Comparison of ENCODE assay signal across 1 cellular context in the genomic region with DNA sequence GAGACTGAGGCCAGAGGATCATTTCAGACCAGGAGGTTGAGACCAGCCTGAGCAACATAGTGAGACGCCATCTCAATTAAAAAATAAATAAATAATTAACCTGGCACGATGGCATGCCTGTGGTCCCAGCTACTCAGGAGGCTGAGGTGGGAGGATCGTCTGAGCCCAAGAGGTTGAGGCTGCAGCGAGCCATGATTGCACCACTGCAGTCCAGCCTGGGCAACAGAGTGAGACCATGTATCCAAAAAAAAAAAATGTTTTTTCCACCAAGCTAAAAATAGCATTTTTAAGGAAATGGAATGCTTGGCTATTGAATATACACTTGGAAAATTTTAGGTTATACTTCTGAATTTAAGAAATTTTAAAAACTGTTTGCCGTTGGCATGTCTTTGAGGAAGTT.
TF ChIP-seq lines count a peak whose summit lies in the region.

No MANE protein-coding gene starts in this region.

TF ChIP-seq in K562, 482 proteins besides CTCF, POLR2A, EP300 and RAD21:
- TF ChIP-seq MXI1 (IDR thresholded peaks at IDR 0.05; ENCODE audit: low read depth, low read length), result no peak
- no peak for TF ChIP-seq ILF3 (IDR thresholded peaks at IDR 0.05; ENCODE audit: borderline replicate concordance)
- TF ChIP-seq, protein P1, sequence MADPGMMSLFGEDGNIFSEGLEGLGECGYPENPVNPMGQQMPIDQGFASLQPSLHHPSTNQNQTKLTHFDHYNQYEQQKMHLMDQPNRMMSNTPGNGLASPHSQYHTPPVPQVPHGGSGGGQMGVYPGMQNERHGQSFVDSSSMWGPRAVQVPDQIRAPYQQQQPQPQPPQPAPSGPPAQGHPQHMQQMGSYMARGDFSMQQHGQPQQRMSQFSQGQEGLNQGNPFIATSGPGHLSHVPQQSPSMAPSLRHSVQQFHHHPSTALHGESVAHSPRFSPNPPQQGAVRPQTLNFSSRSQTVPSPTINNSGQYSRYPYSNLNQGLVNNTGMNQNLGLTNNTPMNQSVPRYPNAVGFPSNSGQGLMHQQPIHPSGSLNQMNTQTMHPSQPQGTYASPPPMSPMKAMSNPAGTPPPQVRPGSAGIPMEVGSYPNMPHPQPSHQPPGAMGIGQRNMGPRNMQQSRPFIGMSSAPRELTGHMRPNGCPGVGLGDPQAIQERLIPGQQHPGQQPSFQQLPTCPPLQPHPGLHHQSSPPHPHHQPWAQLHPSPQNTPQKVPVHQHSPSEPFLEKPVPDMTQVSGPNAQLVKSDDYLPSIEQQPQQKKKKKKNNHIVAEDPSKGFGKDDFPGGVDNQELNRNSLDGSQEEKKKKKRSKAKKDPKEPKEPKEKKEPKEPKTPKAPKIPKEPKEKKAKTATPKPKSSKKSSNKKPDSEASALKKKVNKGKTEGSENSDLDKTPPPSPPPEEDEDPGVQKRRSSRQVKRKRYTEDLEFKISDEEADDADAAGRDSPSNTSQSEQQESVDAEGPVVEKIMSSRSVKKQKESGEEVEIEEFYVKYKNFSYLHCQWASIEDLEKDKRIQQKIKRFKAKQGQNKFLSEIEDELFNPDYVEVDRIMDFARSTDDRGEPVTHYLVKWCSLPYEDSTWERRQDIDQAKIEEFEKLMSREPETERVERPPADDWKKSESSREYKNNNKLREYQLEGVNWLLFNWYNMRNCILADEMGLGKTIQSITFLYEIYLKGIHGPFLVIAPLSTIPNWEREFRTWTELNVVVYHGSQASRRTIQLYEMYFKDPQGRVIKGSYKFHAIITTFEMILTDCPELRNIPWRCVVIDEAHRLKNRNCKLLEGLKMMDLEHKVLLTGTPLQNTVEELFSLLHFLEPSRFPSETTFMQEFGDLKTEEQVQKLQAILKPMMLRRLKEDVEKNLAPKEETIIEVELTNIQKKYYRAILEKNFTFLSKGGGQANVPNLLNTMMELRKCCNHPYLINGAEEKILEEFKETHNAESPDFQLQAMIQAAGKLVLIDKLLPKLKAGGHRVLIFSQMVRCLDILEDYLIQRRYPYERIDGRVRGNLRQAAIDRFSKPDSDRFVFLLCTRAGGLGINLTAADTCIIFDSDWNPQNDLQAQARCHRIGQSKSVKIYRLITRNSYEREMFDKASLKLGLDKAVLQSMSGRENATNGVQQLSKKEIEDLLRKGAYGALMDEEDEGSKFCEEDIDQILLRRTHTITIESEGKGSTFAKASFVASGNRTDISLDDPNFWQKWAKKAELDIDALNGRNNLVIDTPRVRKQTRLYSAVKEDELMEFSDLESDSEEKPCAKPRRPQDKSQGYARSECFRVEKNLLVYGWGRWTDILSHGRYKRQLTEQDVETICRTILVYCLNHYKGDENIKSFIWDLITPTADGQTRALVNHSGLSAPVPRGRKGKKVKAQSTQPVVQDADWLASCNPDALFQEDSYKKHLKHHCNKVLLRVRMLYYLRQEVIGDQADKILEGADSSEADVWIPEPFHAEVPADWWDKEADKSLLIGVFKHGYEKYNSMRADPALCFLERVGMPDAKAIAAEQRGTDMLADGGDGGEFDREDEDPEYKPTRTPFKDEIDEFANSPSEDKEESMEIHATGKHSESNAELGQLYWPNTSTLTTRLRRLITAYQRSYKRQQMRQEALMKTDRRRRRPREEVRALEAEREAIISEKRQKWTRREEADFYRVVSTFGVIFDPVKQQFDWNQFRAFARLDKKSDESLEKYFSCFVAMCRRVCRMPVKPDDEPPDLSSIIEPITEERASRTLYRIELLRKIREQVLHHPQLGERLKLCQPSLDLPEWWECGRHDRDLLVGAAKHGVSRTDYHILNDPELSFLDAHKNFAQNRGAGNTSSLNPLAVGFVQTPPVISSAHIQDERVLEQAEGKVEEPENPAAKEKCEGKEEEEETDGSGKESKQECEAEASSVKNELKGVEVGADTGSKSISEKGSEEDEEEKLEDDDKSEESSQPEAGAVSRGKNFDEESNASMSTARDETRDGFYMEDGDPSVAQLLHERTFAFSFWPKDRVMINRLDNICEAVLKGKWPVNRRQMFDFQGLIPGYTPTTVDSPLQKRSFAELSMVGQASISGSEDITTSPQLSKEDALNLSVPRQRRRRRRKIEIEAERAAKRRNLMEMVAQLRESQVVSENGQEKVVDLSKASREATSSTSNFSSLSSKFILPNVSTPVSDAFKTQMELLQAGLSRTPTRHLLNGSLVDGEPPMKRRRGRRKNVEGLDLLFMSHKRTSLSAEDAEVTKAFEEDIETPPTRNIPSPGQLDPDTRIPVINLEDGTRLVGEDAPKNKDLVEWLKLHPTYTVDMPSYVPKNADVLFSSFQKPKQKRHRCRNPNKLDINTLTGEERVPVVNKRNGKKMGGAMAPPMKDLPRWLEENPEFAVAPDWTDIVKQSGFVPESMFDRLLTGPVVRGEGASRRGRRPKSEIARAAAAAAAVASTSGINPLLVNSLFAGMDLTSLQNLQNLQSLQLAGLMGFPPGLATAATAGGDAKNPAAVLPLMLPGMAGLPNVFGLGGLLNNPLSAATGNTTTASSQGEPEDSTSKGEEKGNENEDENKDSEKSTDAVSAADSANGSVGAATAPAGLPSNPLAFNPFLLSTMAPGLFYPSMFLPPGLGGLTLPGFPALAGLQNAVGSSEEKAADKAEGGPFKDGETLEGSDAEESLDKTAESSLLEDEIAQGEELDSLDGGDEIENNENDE (IDR thresholded peaks at IDR 0.05; ENCODE audit: low read depth, low read length), result no peak
- no peak for TF ChIP-seq ADNP (tag; IDR thresholded peaks at IDR 0.05)
- no peak for TF ChIP-seq SMAD4 (CRISPR knock-in tag; conservative IDR thresholded peaks at IDR 0.05)
- 0 out of 2 replicates have a peak, but pooled peaks have one; percentile 5 for TF ChIP-seq MEF2A (IDR thresholded peaks at IDR 0.05; ENCODE audit: control insufficient read depth, low read depth, low read length)
- no peak for TF ChIP-seq RB1 (IDR thresholded peaks at IDR 0.05; ENCODE audit: low read depth)
- TF ChIP-seq CTBP1 (IDR thresholded peaks at IDR 0.05; ENCODE audit: borderline replicate concordance), result no peak
- TF ChIP-seq BHLHE40 (IDR thresholded peaks at IDR 0.05; ENCODE audit: low read length), result no peak
- TF ChIP-seq ZNF584 (CRISPR knock-in tag; IDR thresholded peaks at IDR 0.05; ENCODE audit: low read depth), result no peak
- no peak for TF ChIP-seq NCOA6 (IDR thresholded peaks at IDR 0.05)
- TF ChIP-seq RBM25 (IDR thresholded peaks at IDR 0.05; ENCODE audit: low read depth, low read length, severe bottlenecking), result no peak
- TF ChIP-seq, protein P2, sequence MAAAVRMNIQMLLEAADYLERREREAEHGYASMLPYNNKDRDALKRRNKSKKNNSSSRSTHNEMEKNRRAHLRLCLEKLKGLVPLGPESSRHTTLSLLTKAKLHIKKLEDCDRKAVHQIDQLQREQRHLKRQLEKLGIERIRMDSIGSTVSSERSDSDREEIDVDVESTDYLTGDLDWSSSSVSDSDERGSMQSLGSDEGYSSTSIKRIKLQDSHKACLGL (CRISPR knock-in tag; IDR thresholded peaks at IDR 0.05; ENCODE audit: borderline replicate concordance, poor library complexity, severe bottlenecking), result no peak
- TF ChIP-seq, protein P3, sequence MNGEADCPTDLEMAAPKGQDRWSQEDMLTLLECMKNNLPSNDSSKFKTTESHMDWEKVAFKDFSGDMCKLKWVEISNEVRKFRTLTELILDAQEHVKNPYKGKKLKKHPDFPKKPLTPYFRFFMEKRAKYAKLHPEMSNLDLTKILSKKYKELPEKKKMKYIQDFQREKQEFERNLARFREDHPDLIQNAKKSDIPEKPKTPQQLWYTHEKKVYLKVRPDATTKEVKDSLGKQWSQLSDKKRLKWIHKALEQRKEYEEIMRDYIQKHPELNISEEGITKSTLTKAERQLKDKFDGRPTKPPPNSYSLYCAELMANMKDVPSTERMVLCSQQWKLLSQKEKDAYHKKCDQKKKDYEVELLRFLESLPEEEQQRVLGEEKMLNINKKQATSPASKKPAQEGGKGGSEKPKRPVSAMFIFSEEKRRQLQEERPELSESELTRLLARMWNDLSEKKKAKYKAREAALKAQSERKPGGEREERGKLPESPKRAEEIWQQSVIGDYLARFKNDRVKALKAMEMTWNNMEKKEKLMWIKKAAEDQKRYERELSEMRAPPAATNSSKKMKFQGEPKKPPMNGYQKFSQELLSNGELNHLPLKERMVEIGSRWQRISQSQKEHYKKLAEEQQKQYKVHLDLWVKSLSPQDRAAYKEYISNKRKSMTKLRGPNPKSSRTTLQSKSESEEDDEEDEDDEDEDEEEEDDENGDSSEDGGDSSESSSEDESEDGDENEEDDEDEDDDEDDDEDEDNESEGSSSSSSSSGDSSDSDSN (IDR thresholded peaks at IDR 0.05; ENCODE audit: borderline replicate concordance in 1 of 2, low read depth in 2 of 2, low read length in 2 of 2), result no peak
- TF ChIP-seq ZNF121 (CRISPR knock-in tag; conservative IDR thresholded peaks at IDR 0.05), result peak; percentile 63; the same call in 1 of the 2 replicates
- TF ChIP-seq, protein P4, sequence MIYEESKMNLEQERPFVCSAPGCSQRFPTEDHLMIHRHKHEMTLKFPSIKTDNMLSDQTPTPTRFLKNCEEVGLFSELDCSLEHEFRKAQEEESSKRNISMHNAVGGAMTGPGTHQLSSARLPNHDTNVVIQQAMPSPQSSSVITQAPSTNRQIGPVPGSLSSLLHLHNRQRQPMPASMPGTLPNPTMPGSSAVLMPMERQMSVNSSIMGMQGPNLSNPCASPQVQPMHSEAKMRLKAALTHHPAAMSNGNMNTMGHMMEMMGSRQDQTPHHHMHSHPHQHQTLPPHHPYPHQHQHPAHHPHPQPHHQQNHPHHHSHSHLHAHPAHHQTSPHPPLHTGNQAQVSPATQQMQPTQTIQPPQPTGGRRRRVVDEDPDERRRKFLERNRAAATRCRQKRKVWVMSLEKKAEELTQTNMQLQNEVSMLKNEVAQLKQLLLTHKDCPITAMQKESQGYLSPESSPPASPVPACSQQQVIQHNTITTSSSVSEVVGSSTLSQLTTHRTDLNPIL (CRISPR knock-in tag; IDR thresholded peaks at IDR 0.05), result no peak
- TF ChIP-seq, protein P5, sequence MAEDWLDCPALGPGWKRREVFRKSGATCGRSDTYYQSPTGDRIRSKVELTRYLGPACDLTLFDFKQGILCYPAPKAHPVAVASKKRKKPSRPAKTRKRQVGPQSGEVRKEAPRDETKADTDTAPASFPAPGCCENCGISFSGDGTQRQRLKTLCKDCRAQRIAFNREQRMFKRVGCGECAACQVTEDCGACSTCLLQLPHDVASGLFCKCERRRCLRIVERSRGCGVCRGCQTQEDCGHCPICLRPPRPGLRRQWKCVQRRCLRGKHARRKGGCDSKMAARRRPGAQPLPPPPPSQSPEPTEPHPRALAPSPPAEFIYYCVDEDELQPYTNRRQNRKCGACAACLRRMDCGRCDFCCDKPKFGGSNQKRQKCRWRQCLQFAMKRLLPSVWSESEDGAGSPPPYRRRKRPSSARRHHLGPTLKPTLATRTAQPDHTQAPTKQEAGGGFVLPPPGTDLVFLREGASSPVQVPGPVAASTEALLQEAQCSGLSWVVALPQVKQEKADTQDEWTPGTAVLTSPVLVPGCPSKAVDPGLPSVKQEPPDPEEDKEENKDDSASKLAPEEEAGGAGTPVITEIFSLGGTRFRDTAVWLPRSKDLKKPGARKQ (CRISPR knock-in tag; IDR thresholded peaks at IDR 0.05), result no peak
